Comparison of ENCODE assay signal across 16 cellular contexts in the genomic region with DNA sequence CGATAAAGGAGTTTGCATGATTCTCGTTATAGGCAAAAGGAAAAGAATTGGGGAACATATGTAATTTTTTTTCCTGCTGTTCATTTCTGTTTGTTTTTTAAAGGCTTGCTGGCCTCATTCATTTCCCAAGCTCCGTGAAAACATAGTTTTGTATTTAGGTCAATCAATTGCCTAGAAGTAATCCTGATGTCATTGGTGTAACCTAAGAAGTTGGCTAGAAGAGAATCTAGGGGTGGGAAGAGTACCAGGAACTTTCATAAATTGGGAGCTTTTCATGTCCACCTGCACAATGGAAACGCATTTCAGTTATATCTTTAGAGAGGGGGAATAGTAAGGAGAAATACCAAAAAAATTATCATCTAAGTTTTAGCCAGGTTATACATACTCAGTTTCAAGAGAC. TPM values are rescaled to one million over a fixed set of nuclear protein-coding genes. Genes with fewer than 3 reads are reported as not detected.
A peak's percentile ranks its signal among the peaks of the same experiment; 100 is the strongest.
DNase-seq lines count a peak whose midpoint lies in the region; ATAC-seq, FAIRE-seq and TF ChIP-seq lines count a peak whose summit lies in the region.
"Had no signal": no experiment of that assay in that cellular context is flagged by ENCODE, and none has a peak within 500 bp of the region (broad histone marks: within the 10 kb centered on the region; RNA-seq: fewer than 3 reads in every experiment).

No MANE protein-coding gene starts in this region.

- DNase-seq in A549 (ENCODE audit: low read depth in 1 of 2, low spot score in 1 of 2) (no peak), GM12864 (ENCODE audit: low read depth) (no peak), K562 (ENCODE audit: extremely low read depth in 1 of 4, low spot score in 3 of 4) (no peak), mesothelial cell of epicardium (ENCODE audit: low spot score in 2 of 2, unreplicated experiment in 2 of 2) (no peak), NCI-H1048 (lab: John Stamatoyannopoulos, UW) (no peak), HT-29 (ENCODE audit: low spot score) (no peak), EL (no peak)
- DNase-seq: activated CD4-positive, alpha-beta T cell treated with anti-CD3 and anti-CD28 coated beads, Interleukin-2, amount 50 U/mL, for 4 hours; esophagus squamous epithelium; GM23248; naive thymus-derived CD4-positive, alpha-beta T cell; NCI-H2081; stimulated activated CD4-positive, alpha-beta T cell treated with anti-CD3 and anti-CD28 coated beads, Interleukin-15, amount 100 ng/mL, for 24 hours; T-helper 1 cell had no signal

- H3K27me3 Mint-ChIP-seq in mesothelial cell of epicardium (ENCODE audit: low read depth), result peaks cover 5% of the 10 kb centered on the region

- H3K4me1 ChIP-seq in A549 (peaks cover 35% of the 10 kb centered on the region), K562 (replicated peaks in 1 of 2; ENCODE audit: control insufficient read depth in 2 of 2, insufficient read depth in 2 of 2, low read length in 2 of 2) (peaks cover 13 to 46% of the 10 kb centered on the region in 2 experiments)

- ATAC-seq in A549 (no peak), K562 (no peak), GM18520 (IDR thresholded peaks at IDR 0.05; ENCODE audit: unreplicated experiment) (no peak)
- ATAC-seq: naive thymus-derived CD4-positive, alpha-beta T cell had no signal

- H3K36me3 ChIP-seq in K562 (ENCODE audit: control insufficient read depth, insufficient read depth, low read length), result no peaks in the 10 kb centered on the region
- H3K36me3 ChIP-seq: esophagus squamous epithelium had no signal

- no peak overlapping the region for H3K27ac ChIP-seq in A549
- peak overlapping the region; percentile 67; the same call in 2 of the 3 replicates for H3K27ac ChIP-seq in K562 (ENCODE audit: extremely low read depth, low read depth, low read length)
- H3K27ac ChIP-seq: GM23248 had no signal

- BruUV-seq in K562 (replicated peaks; lab: Mats Ljungman, UMichigan), result no TSS peak

- peak overlapping the region; percentile 22; the same call in 1 of the 2 replicates for H2AFZ ChIP-seq in K562 (ENCODE audit: low read depth, low read length)
- H2AFZ ChIP-seq: GM23248 had no signal

- CTCF ChIA-PET in A549 (lab: Yijun Ruan, JAX), result no interaction called here
- CTCF ChIA-PET in K562 (lab: Yijun Ruan, JAX; ENCODE audit: low intra/inter-chr PET ratio), result no interaction called here

- H3K9me3 ChIP-seq in A549, result no peaks in the 10 kb centered on the region
- no peaks in the 10 kb centered on the region for H3K9me3 ChIP-seq in K562 (replicated peaks; ENCODE audit: control insufficient read depth, insufficient read depth, low read depth, low read length)
- H3K9me3 ChIP-seq: esophagus squamous epithelium had no signal

- H3K36me3 Mint-ChIP-seq in mesothelial cell of epicardium, result no peaks in the 10 kb centered on the region

- no peak for TF ChIP-seq CTCF in A549 (IDR thresholded peaks at IDR 0.05)
- TF ChIP-seq CTCF in GM12864 (IDR thresholded peaks at IDR 0.05; ENCODE audit: low read depth, low read length, missing control alignments), result no peak
- TF ChIP-seq CTCF in K562 (IDR thresholded peaks at IDR 0.05 in 2 of 3, conservative IDR thresholded peaks at IDR 0.05 in 1 of 3; ENCODE audit: insufficient read depth in 2 of 3, low read depth in 1 of 3, low read length in 3 of 3), result no peak
- no peak for TF ChIP-seq CTCF in mesothelial cell of epicardium (IDR thresholded peaks at IDR 0.05; ENCODE audit: unreplicated experiment)

- intact Hi-C loops in K562 (cut with micrococcal nuclease), result loop anchor here (1.0 to 10.0 kb wide), 4 partner anchors 59 to 338 kb away; no protein-coding TSS in a partner anchor

- TF ChIP-seq RAD21 in A549 (conservative IDR thresholded peaks at IDR 0.05 in 1 of 2, IDR thresholded peaks at IDR 0.05 in 1 of 2) (no peak), K562 (CRISPR knock-in tag; conservative IDR thresholded peaks at IDR 0.05 in 1 of 2, IDR thresholded peaks at IDR 0.05 in 1 of 2) (no peak)

- POLR2A ChIA-PET in A549 (lab: Yijun Ruan, JAX), result no interaction called here
- POLR2A ChIA-PET in K562 (lab: Yijun Ruan, JAX), result interaction anchor here (0.6 to 3.0 kb wide), 5 partner anchors 12 to 66 kb away, joined by 3 to 10 read pairs (median 5); no protein-coding TSS in a partner anchor

- peak overlapping the region; percentile 13 for H3K4me3 Mint-ChIP-seq in mesothelial cell of epicardium

- H3K27me3 ChIP-seq in K562 (ENCODE audit: control insufficient read depth in 2 of 2, insufficient read depth in 2 of 2, low read length in 2 of 2), result no peaks in the 10 kb centered on the region
- H3K27me3 ChIP-seq: esophagus squamous epithelium had no signal

- in situ Hi-C loops in K562 (cut with MboI), result no loop called here

- WGBS in A549 (ENCODE audit: missing lambda C conversion rate), result 78% methylated on average over 4 of the region's 4 CpGs
- WGBS in K562 (ENCODE audit: insufficient coverage, low coverage, missing lambda C conversion rate), result 8% methylated on average over 4 of the region's 4 CpGs

- H3K27ac Mint-ChIP-seq in mesothelial cell of epicardium, result peak overlapping the region; percentile 52

- no peak for TF ChIP-seq EP300 in A549 (IDR thresholded peaks at IDR 0.05)
- no peak for TF ChIP-seq EP300 in K562 (IDR thresholded peaks at IDR 0.05; ENCODE audit: low read length)

- peak overlapping the region; percentile 91 for H3K4me2 ChIP-seq in A549
- H3K4me2 ChIP-seq in K562 (ENCODE audit: insufficient read depth, low read length), result peak overlapping the region; percentile 64

- FAIRE-seq in A549 (lab: Jason Lieb, UNC) (no peak), K562 (lab: Jason Lieb, UNC) (no peak)

- H3K79me2 ChIP-seq in K562 (ENCODE audit: control insufficient read depth, insufficient read depth, low read length), result peaks cover 82% of the 10 kb centered on the region

- no peak overlapping the region for H3K4me3 ChIP-seq in A549
- H3K4me3 ChIP-seq in GM12864 (ENCODE audit: low read depth, low read length), result peak overlapping the region; percentile 16; the same call in 1 of the 2 replicates
- H3K4me3 ChIP-seq in K562, result peak overlapping the region; percentile 93

- H3K9me1 ChIP-seq in K562 (ENCODE audit: control insufficient read depth, insufficient read depth, low read length), result no peaks in the 10 kb centered on the region

- peaks cover 4% of the 10 kb centered on the region; the same call in 1 of the 2 replicates for H4K20me1 ChIP-seq in K562 (replicated peaks; ENCODE audit: control insufficient read depth, insufficient read depth, low read length)

- H3K9ac ChIP-seq in K562 (ENCODE audit: insufficient read depth in 1 of 2, low read depth in 2 of 2, low read length in 2 of 2), result peak overlapping the region in 1 of 2 experiments; percentile 72; a peak in 2 of 4 replicates
- H3K9ac ChIP-seq: GM23248 had no signal

- H3K9me3 Mint-ChIP-seq in mesothelial cell of epicardium, result no peaks in the 10 kb centered on the region
- H3K9me3 Mint-ChIP-seq: CD14-positive monocyte had no signal

- peaks cover 45% of the 10 kb centered on the region for H3K4me1 Mint-ChIP-seq in mesothelial cell of epicardium

- TF ChIP-seq POLR2A in A549 (IDR thresholded peaks at IDR 0.05; ENCODE audit: low read length), result no peak
- no peak for TF ChIP-seq POLR2A in K562 (conservative IDR thresholded peaks at IDR 0.05)

TF ChIP-seq in A549, 52 proteins besides CTCF, POLR2A, EP300 and RAD21 (continues in another document):
- TF ChIP-seq NR3C1 (IDR thresholded peaks at IDR 0.05) (no peak), CBX8 (IDR thresholded peaks at IDR 0.05) (no peak)

TF ChIP-seq in K562, 482 proteins besides CTCF, POLR2A, EP300 and RAD21:
- TF ChIP-seq JUNB (CRISPR knock-in tag; conservative IDR thresholded peaks at IDR 0.05), result no peak
- TF ChIP-seq, protein P1, sequence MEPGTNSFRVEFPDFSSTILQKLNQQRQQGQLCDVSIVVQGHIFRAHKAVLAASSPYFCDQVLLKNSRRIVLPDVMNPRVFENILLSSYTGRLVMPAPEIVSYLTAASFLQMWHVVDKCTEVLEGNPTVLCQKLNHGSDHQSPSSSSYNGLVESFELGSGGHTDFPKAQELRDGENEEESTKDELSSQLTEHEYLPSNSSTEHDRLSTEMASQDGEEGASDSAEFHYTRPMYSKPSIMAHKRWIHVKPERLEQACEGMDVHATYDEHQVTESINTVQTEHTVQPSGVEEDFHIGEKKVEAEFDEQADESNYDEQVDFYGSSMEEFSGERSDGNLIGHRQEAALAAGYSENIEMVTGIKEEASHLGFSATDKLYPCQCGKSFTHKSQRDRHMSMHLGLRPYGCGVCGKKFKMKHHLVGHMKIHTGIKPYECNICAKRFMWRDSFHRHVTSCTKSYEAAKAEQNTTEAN (CRISPR knock-in tag; IDR thresholded peaks at IDR 0.05), result no peak
- no peak for TF ChIP-seq CSDE1 (IDR thresholded peaks at IDR 0.05)

RNA-seq across cellular contexts. Expression of a gene that starts 3.8 kb away (rescaled TPM):
- polyA plus RNA-seq in A549 (2011; rRNA removed) (27.0 and 31.8 TPM in 2 replicates), A549 (2017; fragmentation: RNase III; extraction: RNeasy Plus Mini Kit Qiagen cat#74134 plus additional on column Dnase treatment) (9.8 to 10.7 TPM (median 10.0 TPM) in 3 replicates), K562 (2011; rRNA removed) (28.4 and 31.1 TPM in 2 replicates), K562 (2014; fragmentation: Illumina TruSeq; extraction: Trizol) (22.1 and 26.8 TPM in 2 replicates), K562 (2014; fragmentation: Nextera tagmentation; extraction: Ambion mirVana) (1 to 10 TPM; 3.1 to 3.4 TPM), K562 (2014; rRNA removed) (13.1 and 15.0 TPM in 2 replicates)
- 6.3 and 9.1 TPM in 2 replicates for polyA plus RNA-seq in A549 (2012; cell fraction: cytosol; rRNA removed)
- polyA plus RNA-seq in A549 (2012; cell fraction: nucleus; rRNA removed), result 8.6 and 13.3 TPM in 2 replicates
- polyA minus RNA-seq in A549 (2011; rRNA and poly(A)+ RNA removed), result 30.6 and 41.2 TPM in 2 replicates
- 50.9 and 149 TPM in 2 replicates for total RNA-seq in K562 (2011; cell fraction: chromatin; rRNA removed; ENCODE audit: low replicate concordance)
- 21.8 and 31.8 TPM in 2 replicates for total RNA-seq in K562 (2011; cell fraction: nucleolus; rRNA removed)
- total RNA-seq in K562 (2011; cell fraction: nucleoplasm; rRNA removed), result 43.3 and 46.7 TPM in 2 replicates
- total RNA-seq in K562 (2014; rRNA removed) (21.2 and 21.4 TPM in 2 replicates), K562 (2014; rRNA removed; fragmentation: Illumina TruSeq; extraction: Trizol) (24.1 and 27.3 TPM in 2 replicates), K562 (2015; rRNA removed; fragmentation: Illumina TruSeq; extraction: Trizol) (29.9 and 32.6 TPM in 2 replicates), K562 (2021) (17.1 and 23.1 TPM in 2 replicates), mesothelial cell of epicardium (46.7 to 50.2 TPM (median 49.4 TPM) in 3 replicates)
- 15.8 and 20.2 TPM in 2 replicates for polyA plus RNA-seq in K562 (2011; cell fraction: cytosol; rRNA removed)
- 45.9 and 58.3 TPM in 2 replicates for polyA plus RNA-seq in K562 (2011; cell fraction: nucleus; rRNA removed)
- polyA plus RNA-seq in K562 (2012), result 16.1 and 24.1 TPM in 2 replicates
- 127 and 148 TPM in 2 replicates for polyA minus RNA-seq in K562 (2011; rRNA and poly(A)+ RNA removed)
- polyA minus RNA-seq in K562 (2011; cell fraction: cytosol; rRNA and poly(A)+ RNA removed), result 23.8 and 34.2 TPM in 2 replicates
- polyA minus RNA-seq in K562 (2011; cell fraction: nucleus; rRNA and poly(A)+ RNA removed), result 42.3 and 86.1 TPM in 2 replicates
- 10.8 and 13.0 TPM in 2 replicates for total RNA-seq in HT-29 (2014; rRNA removed; shearing (Covaris generic))
